In genomic region chr14:93318927-93319326, GRCh38 we compare ENCODE assay signal across 16 cellular contexts. TPM values are rescaled to one million over a fixed set of nuclear protein-coding genes. Genes with fewer than 3 reads are reported as not detected.
A peak's percentile ranks its signal among the peaks of the same experiment; 100 is the strongest.
DNase-seq lines count a peak whose midpoint lies in the region; ATAC-seq and TF ChIP-seq lines count a peak whose summit lies in the region.
"Had no signal": no experiment of that assay in that cellular context is flagged by ENCODE, and none has a peak within 500 bp of the region (broad histone marks: within the 10 kb centered on the region; RNA-seq: fewer than 3 reads in every experiment).

No MANE protein-coding gene starts in this region.

- no peaks in the 10 kb centered on the region for H3K36me3 ChIP-seq in neutrophil

- no peak for TF ChIP-seq CTCF in neutrophil (IDR thresholded peaks at IDR 0.05)
- TF ChIP-seq CTCF in GM10266 (IDR thresholded peaks at IDR 0.05; ENCODE audit: control insufficient read depth, insufficient read depth, low read depth, missing control alignments): no peak

- no peak overlapping the region for H3K4me3 ChIP-seq in neutrophil (ENCODE audit: low read depth in 1 of 2, low read length in 1 of 2)
- H3K4me3 ChIP-seq: testis had no signal

- no peaks in the 10 kb centered on the region for H3K27me3 ChIP-seq in neutrophil
- H3K27me3 ChIP-seq: testis had no signal

- peak overlapping the region; percentile 11 for H3K27ac ChIP-seq in neutrophil
- H3K27ac ChIP-seq: testis, VCaP had no signal

- ATAC-seq in HG02588 (IDR thresholded peaks at IDR 0.05; ENCODE audit: unreplicated experiment) (no peak), HG02759 (IDR thresholded peaks at IDR 0.05; ENCODE audit: unreplicated experiment) (no peak)

- DNase-seq in Daoy (ENCODE audit: low read depth): peak; percentile 54
- peak; percentile 32 for DNase-seq in LHCN-M2 (ENCODE audit: low read depth)
- DNase-seq in dedifferentiated amniotic fluid mesenchymal stem cell (ENCODE audit: extremely low spot score): peak; percentile 21
- DNase-seq in GM19238 (ENCODE audit: insufficient read length, low spot score): no peak
- no peak for DNase-seq in GM10266 (ENCODE audit: extremely low spot score)
- DNase-seq: CD4-positive, alpha-beta memory T cell; KG1; NCI-H2107; RPMI8226; testis had no signal

- H3K9me3 ChIP-seq in neutrophil: no peaks in the 10 kb centered on the region
- H3K9me3 ChIP-seq: testis had no signal

- peaks cover 29 to 39% of the 10 kb centered on the region in 2 experiments for H3K4me1 ChIP-seq in neutrophil (ENCODE audit: control insufficient read depth in 1 of 2, insufficient read depth in 1 of 2, low read depth in 1 of 2, low read length in 1 of 2)
- H3K4me1 ChIP-seq: testis had no signal

RNA-seq across cellular contexts. Expression of gene BTBD7, which starts 13.9 kb away (rescaled TPM):
- 15.9 and 16.5 TPM in 2 replicates for total RNA-seq in Daoy (2014; rRNA removed; shearing (Covaris generic))
- total RNA-seq in LHCN-M2 (2014; rRNA removed): 16.7 and 20.4 TPM in 2 replicates
- 7.8 TPM for polyA plus RNA-seq in LHCN-M2 (2012)

RNA-seq across cellular contexts. Expression of gene COX8C, which starts 28.1 kb away (rescaled TPM):
- not detected in 2 replicates for total RNA-seq in Daoy (2014; rRNA removed; shearing (Covaris generic))
- not detected in 2 replicates for total RNA-seq in LHCN-M2 (2014; rRNA removed)
- 0.22 TPM for polyA plus RNA-seq in LHCN-M2 (2012)
- total RNA-seq: bronchial epithelial cell; CD4-positive, alpha-beta memory T cell; lower leg skin had no signal
- polyA plus RNA-seq: CD4-positive, alpha-beta memory T cell had no signal

Comparison
In these comparisons a context has a peak if more than half of its experiments do, and no peak if none do; other contexts are left out.
1. DNase-seq: peak in Daoy (single experiment), LHCN-M2 (single experiment) and dedifferentiated amniotic fluid mesenchymal stem cell (single experiment); none in GM19238 (single experiment) and GM10266 (single experiment).